ENCODE assay signal across 11 cellular contexts in the genomic region with DNA sequence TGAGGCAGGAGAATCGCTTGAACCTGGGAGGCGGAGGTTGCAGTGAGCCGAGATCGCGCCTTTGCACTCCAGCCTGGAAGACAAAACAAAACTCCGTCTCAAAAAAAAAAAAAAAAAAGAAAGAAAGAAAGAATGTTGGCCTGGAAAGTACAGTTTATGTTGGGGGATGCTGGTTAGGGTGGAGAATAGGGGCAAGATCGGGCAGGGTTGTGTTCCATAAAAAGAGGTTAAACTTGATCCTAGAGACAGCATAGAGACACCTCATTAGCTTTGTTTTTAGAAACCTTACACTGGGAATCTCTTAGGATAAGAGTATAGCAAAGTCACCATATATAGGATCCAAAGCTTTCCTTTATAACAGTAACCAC. TPM values are rescaled to one million over a fixed set of nuclear protein-coding genes. Genes with fewer than 3 reads are reported as not detected.
DNase-seq lines count a peak whose midpoint lies in the region; ATAC-seq, FAIRE-seq and TF ChIP-seq lines count a peak whose summit lies in the region.
"Had no signal": no experiment of that assay in that cellular context is flagged by ENCODE, and none has a peak within 500 bp of the region (broad histone marks: within the 10 kb centered on the region; RNA-seq: fewer than 3 reads in every experiment).

No MANE protein-coding gene starts in this region.

- TF ChIP-seq CTCF in A673 (conservative IDR thresholded peaks at IDR 0.05; ENCODE audit: low read depth, low read length) (no peak), HFFc6 (IDR thresholded peaks at IDR 0.05) (no peak), colonic mucosa (IDR thresholded peaks at IDR 0.05) (no peak), nephron (IDR thresholded peaks at IDR 0.05; ENCODE audit: unreplicated experiment in 3 of 3) (no peak), GM13977 (IDR thresholded peaks at IDR 0.05; ENCODE audit: extremely low read depth, insufficient read depth, missing control alignments) (no peak)

- POLR2A ChIA-PET in A673 (lab: Charles Lee; ENCODE audit: low non-redundant PET), result interaction anchor here (2.2 kb wide), 1 partner anchor 20 kb away, joined by 28 read pairs; a partner anchor contains a TSS

- H3K27ac Mint-ChIP-seq in HFFc6, result peak overlapping the region; percentile 97
- H3K27ac Mint-ChIP-seq in nephron, result peak overlapping the region; percentile 97 to 100 (median 99)

- H3K9me3 Mint-ChIP-seq in HFFc6 (no peaks in the 10 kb centered on the region), nephron (no peaks in the 10 kb centered on the region)

- no peak overlapping the region for H3K4me3 ChIP-seq in A673 (ENCODE audit: low read depth, low read length, poor library complexity, severe bottlenecking)
- H3K4me3 ChIP-seq in colonic mucosa, result no peak overlapping the region

- no peaks in the 10 kb centered on the region for H3K27me3 ChIP-seq in A673 (replicated peaks; ENCODE audit: insufficient read depth, low read depth, low read length, poor library complexity)
- H3K27me3 ChIP-seq in colonic mucosa, result no peaks in the 10 kb centered on the region

- no peaks in the 10 kb centered on the region for H3K9me3 ChIP-seq in A673 (ENCODE audit: low read depth, low read length, poor library complexity, severe bottlenecking)
- H3K9me3 ChIP-seq in colonic mucosa, result no peaks in the 10 kb centered on the region

- no TSS peak for BruUV-seq in A673 (replicated peaks; lab: Mats Ljungman, UMichigan)

- H3K4me3 Mint-ChIP-seq in HFFc6, result peak overlapping the region; percentile 29; the same call in 1 of the 2 replicates
- H3K4me3 Mint-ChIP-seq in nephron, result peak overlapping the region; percentile 88 to 100 (median 95)

- H3K27me3 Mint-ChIP-seq in HFFc6 (ENCODE audit: insufficient read depth), result peaks cover 6% of the 10 kb centered on the region
- H3K27me3 Mint-ChIP-seq in nephron (ENCODE audit: low read depth), result no peaks in the 10 kb centered on the region

- CTCF ChIA-PET in A673 (lab: Charles Lee), result no interaction called here

- intact Hi-C loops in A673 (cut with micrococcal nuclease; ENCODE audit: unreplicated experiment) (loop anchor here (5.0 kb wide), 1 partner anchor 113 kb away; no protein-coding TSS in a partner anchor), colonic mucosa (cut with DNase I) (no loop called here)

- no peak for ATAC-seq in GM18498 (IDR thresholded peaks at IDR 0.05; ENCODE audit: unreplicated experiment)

- H3K4me1 ChIP-seq in A673 (ENCODE audit: insufficient read depth, low read length, poor library complexity, severe bottlenecking) (peaks cover 56% of the 10 kb centered on the region), colonic mucosa (peaks cover 33% of the 10 kb centered on the region)

- in situ Hi-C loops in GM13977 (cut with MboI; ENCODE audit: low pct_unique_long_range_greater_than_20kb, low sequenced_read_pairs, unreplicated experiment), result no loop called here

- H3K9ac ChIP-seq in colonic mucosa (ENCODE audit: low read depth in 2 of 2, low read length in 2 of 2), result no peak overlapping the region

- H3K36me3 ChIP-seq in A673 (ENCODE audit: insufficient read depth, low read length, poor library complexity, severe bottlenecking) (peaks cover 22% of the 10 kb centered on the region), colonic mucosa (peaks cover 8% of the 10 kb centered on the region)

- peaks cover 23% of the 10 kb centered on the region for H3K36me3 Mint-ChIP-seq in HFFc6 (ENCODE audit: low read depth)
- H3K36me3 Mint-ChIP-seq in nephron (ENCODE audit: low read depth), result peaks cover 16% of the 10 kb centered on the region

- no peak for FAIRE-seq in GM12892 (lab: Jason Lieb, UNC)

- H3K4me1 Mint-ChIP-seq in HFFc6 (ENCODE audit: low read depth) (peaks cover 72% of the 10 kb centered on the region), nephron (peaks cover 69% of the 10 kb centered on the region)

- DNase-seq in A673 (ENCODE audit: low spot score) (no peak), HFFc6 (no peak), colonic mucosa (no peak), GM12892 (ENCODE audit: insufficient read length) (no peak), GM13977 (ENCODE audit: low spot score) (no peak), NCI-H1048 (lab: John Stamatoyannopoulos, UW) (no peak)
- DNase-seq: DMS53, occipital lobe, RPMI8226 had no signal

- peak overlapping the region; percentile 20 for H3K27ac ChIP-seq in A673 (ENCODE audit: low read depth, low read length, poor library complexity, severe bottlenecking)
- peak overlapping the region; percentile 98 for H3K27ac ChIP-seq in colonic mucosa

- no peak for TF ChIP-seq POLR2A in GM12892 (IDR thresholded peaks at IDR 0.05; ENCODE audit: low read depth, low read length)

RNA-seq across cellular contexts. Expression of a gene that starts 1.9 kb away (rescaled TPM):
- total RNA-seq in A673 (2021), result 2,291 and 2,484 TPM in 2 replicates
- total RNA-seq in HFFc6 (2021; fragmentation: NEBNext Ultra II Directional; extraction: Animal tissue kit (Norgen Biotek cat#: 25700)), result 1,000 to 10,000 TPM; 2,192 to 2,832 (median 2,637) TPM
- 1,000 to 10,000 TPM; 5,286 to 5,395 TPM for total RNA-seq in colonic mucosa
- polyA plus RNA-seq in GM12892 (2012; ENCODE audit: missing spikeins), result 1,700 TPM

RNA-seq across cellular contexts. Expression of a gene that starts 19.2 kb away (rescaled TPM):
- total RNA-seq in A673 (2021) (5.3 and 8.6 TPM in 2 replicates), colonic mucosa (under 1 TPM; 0.58 to 0.77 TPM)
- total RNA-seq in HFFc6 (2021; fragmentation: NEBNext Ultra II Directional; extraction: Animal tissue kit (Norgen Biotek cat#: 25700)), result 1 to 10 TPM in 5 of 6 experiments, under 1 TPM in 1; 0.92 to 2.0 (median 1.9) TPM
- polyA plus RNA-seq in GM12892 (2012; ENCODE audit: missing spikeins), result 1.1 TPM

RNA-seq across cellular contexts. Expression of a gene that starts 52.0 kb away (rescaled TPM):
- total RNA-seq in A673 (2021), result 21.9 and 26.9 TPM in 2 replicates
- 1 to 10 TPM; 5.3 to 8.8 (median 7.9) TPM for total RNA-seq in HFFc6 (2021; fragmentation: NEBNext Ultra II Directional; extraction: Animal tissue kit (Norgen Biotek cat#: 25700))
- total RNA-seq in colonic mucosa, result 1 to 10 TPM; 3.7 to 5.9 TPM
- polyA plus RNA-seq in GM12892 (2012; ENCODE audit: missing spikeins), result not detected
